Comparison of ENCODE assay signal across 27 cellular contexts in the genomic region with DNA sequence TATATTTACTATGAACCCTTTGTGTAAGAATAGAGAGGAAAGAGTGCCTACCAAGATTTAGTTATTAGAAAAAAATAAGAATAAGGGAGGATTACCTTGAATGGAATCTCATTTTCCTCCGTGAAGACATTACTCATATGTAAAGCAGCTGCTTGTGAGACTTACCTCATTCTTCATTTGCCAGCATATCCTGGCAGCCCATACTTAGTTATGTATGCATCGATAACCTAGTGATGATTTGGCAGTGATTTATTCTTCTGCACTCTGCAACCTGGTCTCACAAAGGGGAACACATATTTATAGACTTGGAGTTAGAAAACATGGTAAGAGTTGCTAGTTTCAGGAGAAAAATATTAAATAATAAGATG. TPM values are rescaled to one million over a fixed set of nuclear protein-coding genes. Genes with fewer than 3 reads are reported as not detected.
DNase-seq lines count a peak whose midpoint lies in the region; ATAC-seq and TF ChIP-seq lines count a peak whose summit lies in the region.
"Had no signal": no experiment of that assay in that cellular context is flagged by ENCODE, and none has a peak within 500 bp of the region (broad histone marks: within the 10 kb centered on the region; RNA-seq: fewer than 3 reads in every experiment).

No MANE protein-coding gene starts in this region.

- H3K4me3 ChIP-seq in cardiac fibroblast (replicated peaks in 1 of 2; ENCODE audit: low read depth in 2 of 2, low read length in 2 of 2) (no peak overlapping the region), mesendoderm (ENCODE audit: low read length) (no peak overlapping the region)
- H3K4me3 ChIP-seq: heart left ventricle, left ventricle myocardium inferior, neural progenitor cell, uterus had no signal

- H3K9ac ChIP-seq in mesendoderm (ENCODE audit: low read length): no peak overlapping the region
- H3K9ac ChIP-seq: neural progenitor cell had no signal

- intact Hi-C loops in activated naive CD4-positive, alpha-beta T cell treated with anti-CD3 and anti-CD28 coated beads for 36 hours (cut with micrococcal nuclease): no loop called here

- no peak for ATAC-seq in esophagus mucosa
- ATAC-seq in GM19463 (IDR thresholded peaks at IDR 0.05; ENCODE audit: unreplicated experiment): no peak
- ATAC-seq: heart left ventricle; stimulated activated memory B cell treated with anti-CD40 and anti-IgM and Interleukin-4, amounts not matched to agents 10 μg/mL and 1 μg/mL and 100 μg/mL, for 72 hours had no signal

- no peak overlapping the region for H3K56ac ChIP-seq in mesendoderm (ENCODE audit: low read length)

- no peak overlapping the region for H3K27ac Mint-ChIP-seq in activated naive CD4-positive, alpha-beta T cell treated with anti-CD3 and anti-CD28 coated beads for 36 hours
- H3K27ac Mint-ChIP-seq: activated naive CD8-positive, alpha-beta T cell; endodermal cell; neural progenitor cell; stimulated activated memory B cell treated with anti-CD40 and anti-IgM and Interleukin-4, amounts not matched to agents 10 μg/mL and 1 μg/mL and 100 μg/mL, for 72 hours had no signal

- no peaks in the 10 kb centered on the region for H3K9me3 Mint-ChIP-seq in activated naive CD4-positive, alpha-beta T cell treated with anti-CD3 and anti-CD28 coated beads for 36 hours
- H3K9me3 Mint-ChIP-seq: endodermal cell, neural progenitor cell had no signal

- H2AK5ac ChIP-seq in mesendoderm (ENCODE audit: low read length): no peak overlapping the region

- no peaks in the 10 kb centered on the region for H3K79me1 ChIP-seq in mesendoderm (ENCODE audit: low read length)

- DNase-seq in Daoy (ENCODE audit: low read depth): peak; percentile 51
- DNase-seq in NCI-H226: peak; percentile 73
- DNase-seq in cardiac fibroblast (ENCODE audit: low read depth in 2 of 2): peak; percentile 4 to 24
- DNase-seq in mesendoderm: peak; percentile 25
- no peak for DNase-seq in activated naive CD4-positive, alpha-beta T cell treated with anti-CD3 and anti-CD28 coated beads for 36 hours
- DNase-seq in NCI-H1092 treated with DMSO at 0.1 percent for 48 hours (lab: John Stamatoyannopoulos, UW): no peak
- DNase-seq: ACHN; brain microvascular endothelial cell; Calu3; cortex of kidney; EL; endodermal cell; H7; heart left ventricle; left ventricle myocardium inferior; NCI-H524 treated with DMSO at 0.1 percent for 48 hours; stimulated activated CD4-positive, alpha-beta T cell treated with anti-CD3 and anti-CD28 coated beads, Interleukin-2, amount 100 ng/mL, for 24 hours; T-helper 2 cell; uterus had no signal

- H3K27ac ChIP-seq in mesendoderm (ENCODE audit: low read depth, low read length): no peak overlapping the region
- H3K27ac ChIP-seq: brain microvascular endothelial cell, C4-2B, heart left ventricle, left ventricle myocardium inferior, neural progenitor cell, uterus, VCaP had no signal

- H3K23ac ChIP-seq in mesendoderm (ENCODE audit: low read length): no peak overlapping the region

- H3K4me1 Mint-ChIP-seq in activated naive CD4-positive, alpha-beta T cell treated with anti-CD3 and anti-CD28 coated beads for 36 hours (ENCODE audit: low read depth): no peaks in the 10 kb centered on the region
- H3K4me1 Mint-ChIP-seq: neural progenitor cell; stimulated activated memory B cell treated with anti-CD40 and anti-IgM and Interleukin-4, amounts not matched to agents 10 μg/mL and 1 μg/mL and 100 μg/mL, for 72 hours had no signal

- no peaks in the 10 kb centered on the region for H3K27me3 Mint-ChIP-seq in activated naive CD4-positive, alpha-beta T cell treated with anti-CD3 and anti-CD28 coated beads for 36 hours (ENCODE audit: low read depth)
- H3K27me3 Mint-ChIP-seq: stimulated activated memory B cell treated with anti-CD40 and anti-IgM and Interleukin-4, amounts not matched to agents 10 μg/mL and 1 μg/mL and 100 μg/mL, for 72 hours had no signal

- H2BK15ac ChIP-seq in mesendoderm (replicated peaks; ENCODE audit: low read depth): no peak overlapping the region

- H3K27me3 ChIP-seq in mesendoderm (ENCODE audit: insufficient read depth, low read length, poor library complexity): no peaks in the 10 kb centered on the region
- H3K27me3 ChIP-seq: brain microvascular endothelial cell, heart left ventricle, neural progenitor cell, uterus had no signal

- H2BK5ac ChIP-seq in mesendoderm (ENCODE audit: low read length): no peak overlapping the region

- no peak overlapping the region for H4K8ac ChIP-seq in mesendoderm (ENCODE audit: low read depth, low read length)

- no peak overlapping the region for H2BK120ac ChIP-seq in mesendoderm (ENCODE audit: low read depth, low read length)

- no peaks in the 10 kb centered on the region for H3K36me3 Mint-ChIP-seq in activated naive CD4-positive, alpha-beta T cell treated with anti-CD3 and anti-CD28 coated beads for 36 hours (ENCODE audit: low read depth)
- H3K36me3 Mint-ChIP-seq: activated naive CD8-positive, alpha-beta T cell; neural progenitor cell; stimulated activated memory B cell treated with anti-CD40 and anti-IgM and Interleukin-4, amounts not matched to agents 10 μg/mL and 1 μg/mL and 100 μg/mL, for 72 hours had no signal

- H3K4me1 ChIP-seq in mesendoderm (ENCODE audit: control insufficient read depth, low read depth, low read length): no peaks in the 10 kb centered on the region
- H3K4me1 ChIP-seq: heart left ventricle, left ventricle myocardium inferior, neural progenitor cell, uterus had no signal

- H4K5ac ChIP-seq in mesendoderm (ENCODE audit: low read length): no peak overlapping the region

- no CpG with 5 or more reads among the region's 2 CpGs for WGBS in mesendoderm (ENCODE audit: extremely low coverage, insufficient coverage, low lambda C conversion rate)

- H3K18ac ChIP-seq in mesendoderm (ENCODE audit: low read length): no peak overlapping the region

- no peak overlapping the region for H3K4me3 Mint-ChIP-seq in activated naive CD4-positive, alpha-beta T cell treated with anti-CD3 and anti-CD28 coated beads for 36 hours
- H3K4me3 Mint-ChIP-seq: activated naive CD8-positive, alpha-beta T cell; endodermal cell; neural progenitor cell; stimulated activated memory B cell treated with anti-CD40 and anti-IgM and Interleukin-4, amounts not matched to agents 10 μg/mL and 1 μg/mL and 100 μg/mL, for 72 hours had no signal

- no peaks in the 10 kb centered on the region for H3K36me3 ChIP-seq in mesendoderm (ENCODE audit: control insufficient read depth, insufficient read depth, low read length)
- H3K36me3 ChIP-seq: brain microvascular endothelial cell, heart left ventricle, left ventricle myocardium inferior, neural progenitor cell, uterus had no signal

- H3K4ac ChIP-seq in mesendoderm (ENCODE audit: low read depth, low read length): no peak overlapping the region

- CTCF ChIA-PET in activated naive CD4-positive, alpha-beta T cell treated with anti-CD3 and anti-CD28 coated beads for 36 hours (lab: Charles Lee): no interaction called here

- H3K79me2 ChIP-seq in mesendoderm (ENCODE audit: control insufficient read depth, insufficient read depth, low read length): no peaks in the 10 kb centered on the region

- no peak overlapping the region for H3K4me2 ChIP-seq in mesendoderm (ENCODE audit: low read length)
- H3K4me2 ChIP-seq: neural progenitor cell had no signal

- no peak for TF ChIP-seq CTCF in cardiac fibroblast (IDR thresholded peaks at IDR 0.05; ENCODE audit: low read depth, low read length)

RNA-seq across cellular contexts. Expression of gene LRFN5, which starts 56.8 kb away (rescaled TPM):
- total RNA-seq in Daoy (2014; rRNA removed; shearing (Covaris generic)): 2.0 and 2.8 TPM in 2 replicates
- polyA plus RNA-seq in mesendoderm (2013, experiment 1 of 2): 10.5 TPM
- 9.9 TPM for polyA plus RNA-seq in mesendoderm (2013, experiment 2 of 2)
- not detected for total RNA-seq in activated naive CD4-positive, alpha-beta T cell treated with anti-CD3 and anti-CD28 coated beads for 36 hours
- total RNA-seq in esophagus mucosa: 0.20 TPM
- total RNA-seq: Calu3, HT-29 had no signal

Comparison
In these comparisons a context has a peak if more than half of its experiments do, and no peak if none do; other contexts are left out.
1. DNase-seq: peak in Daoy (single experiment), NCI-H226 (single experiment), cardiac fibroblast (2 of 2) and mesendoderm (single experiment); none in activated naive CD4-positive, alpha-beta T cell treated with anti-CD3 and anti-CD28 coated beads for 36 hours (single experiment) and NCI-H1092 treated with DMSO at 0.1 percent for 48 hours (single experiment).